ENCODE assay signal across 1 cellular context in genomic region chr7:47979145-47979831, GRCh38.
TF ChIP-seq lines count a peak whose summit lies in the region.

HUS1 (minus strand) TSS chr7:47979615; CDS start chr7:47979519, 96 bp downstream.

TF ChIP-seq in K562, 482 proteins besides CTCF, POLR2A, EP300 and RAD21 (continued from another document and continues in another):
- peak; percentile 34; the same call in 1 of the 2 replicates for TF ChIP-seq CHD2 (IDR thresholded peaks at IDR 0.05; ENCODE audit: low read depth, low read length)
- TF ChIP-seq, protein P1, sequence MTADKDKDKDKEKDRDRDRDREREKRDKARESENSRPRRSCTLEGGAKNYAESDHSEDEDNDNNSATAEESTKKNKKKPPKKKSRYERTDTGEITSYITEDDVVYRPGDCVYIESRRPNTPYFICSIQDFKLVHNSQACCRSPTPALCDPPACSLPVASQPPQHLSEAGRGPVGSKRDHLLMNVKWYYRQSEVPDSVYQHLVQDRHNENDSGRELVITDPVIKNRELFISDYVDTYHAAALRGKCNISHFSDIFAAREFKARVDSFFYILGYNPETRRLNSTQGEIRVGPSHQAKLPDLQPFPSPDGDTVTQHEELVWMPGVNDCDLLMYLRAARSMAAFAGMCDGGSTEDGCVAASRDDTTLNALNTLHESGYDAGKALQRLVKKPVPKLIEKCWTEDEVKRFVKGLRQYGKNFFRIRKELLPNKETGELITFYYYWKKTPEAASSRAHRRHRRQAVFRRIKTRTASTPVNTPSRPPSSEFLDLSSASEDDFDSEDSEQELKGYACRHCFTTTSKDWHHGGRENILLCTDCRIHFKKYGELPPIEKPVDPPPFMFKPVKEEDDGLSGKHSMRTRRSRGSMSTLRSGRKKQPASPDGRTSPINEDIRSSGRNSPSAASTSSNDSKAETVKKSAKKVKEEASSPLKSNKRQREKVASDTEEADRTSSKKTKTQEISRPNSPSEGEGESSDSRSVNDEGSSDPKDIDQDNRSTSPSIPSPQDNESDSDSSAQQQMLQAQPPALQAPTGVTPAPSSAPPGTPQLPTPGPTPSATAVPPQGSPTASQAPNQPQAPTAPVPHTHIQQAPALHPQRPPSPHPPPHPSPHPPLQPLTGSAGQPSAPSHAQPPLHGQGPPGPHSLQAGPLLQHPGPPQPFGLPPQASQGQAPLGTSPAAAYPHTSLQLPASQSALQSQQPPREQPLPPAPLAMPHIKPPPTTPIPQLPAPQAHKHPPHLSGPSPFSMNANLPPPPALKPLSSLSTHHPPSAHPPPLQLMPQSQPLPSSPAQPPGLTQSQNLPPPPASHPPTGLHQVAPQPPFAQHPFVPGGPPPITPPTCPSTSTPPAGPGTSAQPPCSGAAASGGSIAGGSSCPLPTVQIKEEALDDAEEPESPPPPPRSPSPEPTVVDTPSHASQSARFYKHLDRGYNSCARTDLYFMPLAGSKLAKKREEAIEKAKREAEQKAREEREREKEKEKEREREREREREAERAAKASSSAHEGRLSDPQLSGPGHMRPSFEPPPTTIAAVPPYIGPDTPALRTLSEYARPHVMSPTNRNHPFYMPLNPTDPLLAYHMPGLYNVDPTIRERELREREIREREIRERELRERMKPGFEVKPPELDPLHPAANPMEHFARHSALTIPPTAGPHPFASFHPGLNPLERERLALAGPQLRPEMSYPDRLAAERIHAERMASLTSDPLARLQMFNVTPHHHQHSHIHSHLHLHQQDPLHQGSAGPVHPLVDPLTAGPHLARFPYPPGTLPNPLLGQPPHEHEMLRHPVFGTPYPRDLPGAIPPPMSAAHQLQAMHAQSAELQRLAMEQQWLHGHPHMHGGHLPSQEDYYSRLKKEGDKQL (CRISPR knock-in tag; IDR thresholded peaks at IDR 0.05; ENCODE audit: borderline replicate concordance) = no peak
- peak; percentile 96 for TF ChIP-seq GABPA (tag; conservative IDR thresholded peaks at IDR 0.05; ENCODE audit: low read depth)
- peak in 1 of 2 experiments; percentile 56 for TF ChIP-seq E2F6 (IDR thresholded peaks at IDR 0.05; ENCODE audit: borderline replicate concordance in 1 of 2, extremely low read depth in 1 of 2, insufficient read depth in 1 of 2, insufficient read length in 1 of 2, low read depth in 1 of 2, low read length in 1 of 2, poor library complexity in 1 of 2, severe bottlenecking in 1 of 2)
- TF ChIP-seq RCOR1 (IDR thresholded peaks at IDR 0.05; ENCODE audit: borderline replicate concordance in 1 of 2, low read depth in 2 of 2, low read length in 2 of 2) = peak in 1 of 2 experiments; percentile 73; a peak in 1 of 4 replicates
- no peak for TF ChIP-seq SMARCA5 (IDR thresholded peaks at IDR 0.05)
- peak; percentile 90 for TF ChIP-seq TAF7 (tag; IDR thresholded peaks at IDR 0.05)
- TF ChIP-seq SOX6 (IDR thresholded peaks at IDR 0.05) = no peak
- no peak for TF ChIP-seq PHTF2 (CRISPR knock-in tag; IDR thresholded peaks at IDR 0.05)
- no peak for TF ChIP-seq CBFA2T3 (IDR thresholded peaks at IDR 0.05)
- 0 out of 2 replicates have a peak, but pooled peaks have one; percentile 23 for TF ChIP-seq HMBOX1 (IDR thresholded peaks at IDR 0.05)
- no peak for TF ChIP-seq ZBTB34 (CRISPR knock-in tag; IDR thresholded peaks at IDR 0.05)
- TF ChIP-seq TFAM (CRISPR knock-in tag; conservative IDR thresholded peaks at IDR 0.05) = no peak
- peak; percentile 87 for TF ChIP-seq HNRNPLL (IDR thresholded peaks at IDR 0.05; ENCODE audit: low read depth, low read length, poor library complexity, severe bottlenecking)
- no peak for TF ChIP-seq HSF4 (CRISPR knock-in tag; IDR thresholded peaks at IDR 0.05; ENCODE audit: borderline replicate concordance)
- no peak for TF ChIP-seq ZNF668 (CRISPR knock-in tag; IDR thresholded peaks at IDR 0.05)
- 0 out of 2 replicates have a peak, but pooled peaks have one; percentile 43 for TF ChIP-seq NR2F6 (CRISPR knock-in tag; IDR thresholded peaks at IDR 0.05)
- no peak for TF ChIP-seq HOMEZ (CRISPR knock-in tag; IDR thresholded peaks at IDR 0.05)
- peak; percentile 84 for TF ChIP-seq KLF13 (tag; IDR thresholded peaks at IDR 0.05; ENCODE audit: borderline replicate concordance, low read depth)
- TF ChIP-seq, protein P2, sequence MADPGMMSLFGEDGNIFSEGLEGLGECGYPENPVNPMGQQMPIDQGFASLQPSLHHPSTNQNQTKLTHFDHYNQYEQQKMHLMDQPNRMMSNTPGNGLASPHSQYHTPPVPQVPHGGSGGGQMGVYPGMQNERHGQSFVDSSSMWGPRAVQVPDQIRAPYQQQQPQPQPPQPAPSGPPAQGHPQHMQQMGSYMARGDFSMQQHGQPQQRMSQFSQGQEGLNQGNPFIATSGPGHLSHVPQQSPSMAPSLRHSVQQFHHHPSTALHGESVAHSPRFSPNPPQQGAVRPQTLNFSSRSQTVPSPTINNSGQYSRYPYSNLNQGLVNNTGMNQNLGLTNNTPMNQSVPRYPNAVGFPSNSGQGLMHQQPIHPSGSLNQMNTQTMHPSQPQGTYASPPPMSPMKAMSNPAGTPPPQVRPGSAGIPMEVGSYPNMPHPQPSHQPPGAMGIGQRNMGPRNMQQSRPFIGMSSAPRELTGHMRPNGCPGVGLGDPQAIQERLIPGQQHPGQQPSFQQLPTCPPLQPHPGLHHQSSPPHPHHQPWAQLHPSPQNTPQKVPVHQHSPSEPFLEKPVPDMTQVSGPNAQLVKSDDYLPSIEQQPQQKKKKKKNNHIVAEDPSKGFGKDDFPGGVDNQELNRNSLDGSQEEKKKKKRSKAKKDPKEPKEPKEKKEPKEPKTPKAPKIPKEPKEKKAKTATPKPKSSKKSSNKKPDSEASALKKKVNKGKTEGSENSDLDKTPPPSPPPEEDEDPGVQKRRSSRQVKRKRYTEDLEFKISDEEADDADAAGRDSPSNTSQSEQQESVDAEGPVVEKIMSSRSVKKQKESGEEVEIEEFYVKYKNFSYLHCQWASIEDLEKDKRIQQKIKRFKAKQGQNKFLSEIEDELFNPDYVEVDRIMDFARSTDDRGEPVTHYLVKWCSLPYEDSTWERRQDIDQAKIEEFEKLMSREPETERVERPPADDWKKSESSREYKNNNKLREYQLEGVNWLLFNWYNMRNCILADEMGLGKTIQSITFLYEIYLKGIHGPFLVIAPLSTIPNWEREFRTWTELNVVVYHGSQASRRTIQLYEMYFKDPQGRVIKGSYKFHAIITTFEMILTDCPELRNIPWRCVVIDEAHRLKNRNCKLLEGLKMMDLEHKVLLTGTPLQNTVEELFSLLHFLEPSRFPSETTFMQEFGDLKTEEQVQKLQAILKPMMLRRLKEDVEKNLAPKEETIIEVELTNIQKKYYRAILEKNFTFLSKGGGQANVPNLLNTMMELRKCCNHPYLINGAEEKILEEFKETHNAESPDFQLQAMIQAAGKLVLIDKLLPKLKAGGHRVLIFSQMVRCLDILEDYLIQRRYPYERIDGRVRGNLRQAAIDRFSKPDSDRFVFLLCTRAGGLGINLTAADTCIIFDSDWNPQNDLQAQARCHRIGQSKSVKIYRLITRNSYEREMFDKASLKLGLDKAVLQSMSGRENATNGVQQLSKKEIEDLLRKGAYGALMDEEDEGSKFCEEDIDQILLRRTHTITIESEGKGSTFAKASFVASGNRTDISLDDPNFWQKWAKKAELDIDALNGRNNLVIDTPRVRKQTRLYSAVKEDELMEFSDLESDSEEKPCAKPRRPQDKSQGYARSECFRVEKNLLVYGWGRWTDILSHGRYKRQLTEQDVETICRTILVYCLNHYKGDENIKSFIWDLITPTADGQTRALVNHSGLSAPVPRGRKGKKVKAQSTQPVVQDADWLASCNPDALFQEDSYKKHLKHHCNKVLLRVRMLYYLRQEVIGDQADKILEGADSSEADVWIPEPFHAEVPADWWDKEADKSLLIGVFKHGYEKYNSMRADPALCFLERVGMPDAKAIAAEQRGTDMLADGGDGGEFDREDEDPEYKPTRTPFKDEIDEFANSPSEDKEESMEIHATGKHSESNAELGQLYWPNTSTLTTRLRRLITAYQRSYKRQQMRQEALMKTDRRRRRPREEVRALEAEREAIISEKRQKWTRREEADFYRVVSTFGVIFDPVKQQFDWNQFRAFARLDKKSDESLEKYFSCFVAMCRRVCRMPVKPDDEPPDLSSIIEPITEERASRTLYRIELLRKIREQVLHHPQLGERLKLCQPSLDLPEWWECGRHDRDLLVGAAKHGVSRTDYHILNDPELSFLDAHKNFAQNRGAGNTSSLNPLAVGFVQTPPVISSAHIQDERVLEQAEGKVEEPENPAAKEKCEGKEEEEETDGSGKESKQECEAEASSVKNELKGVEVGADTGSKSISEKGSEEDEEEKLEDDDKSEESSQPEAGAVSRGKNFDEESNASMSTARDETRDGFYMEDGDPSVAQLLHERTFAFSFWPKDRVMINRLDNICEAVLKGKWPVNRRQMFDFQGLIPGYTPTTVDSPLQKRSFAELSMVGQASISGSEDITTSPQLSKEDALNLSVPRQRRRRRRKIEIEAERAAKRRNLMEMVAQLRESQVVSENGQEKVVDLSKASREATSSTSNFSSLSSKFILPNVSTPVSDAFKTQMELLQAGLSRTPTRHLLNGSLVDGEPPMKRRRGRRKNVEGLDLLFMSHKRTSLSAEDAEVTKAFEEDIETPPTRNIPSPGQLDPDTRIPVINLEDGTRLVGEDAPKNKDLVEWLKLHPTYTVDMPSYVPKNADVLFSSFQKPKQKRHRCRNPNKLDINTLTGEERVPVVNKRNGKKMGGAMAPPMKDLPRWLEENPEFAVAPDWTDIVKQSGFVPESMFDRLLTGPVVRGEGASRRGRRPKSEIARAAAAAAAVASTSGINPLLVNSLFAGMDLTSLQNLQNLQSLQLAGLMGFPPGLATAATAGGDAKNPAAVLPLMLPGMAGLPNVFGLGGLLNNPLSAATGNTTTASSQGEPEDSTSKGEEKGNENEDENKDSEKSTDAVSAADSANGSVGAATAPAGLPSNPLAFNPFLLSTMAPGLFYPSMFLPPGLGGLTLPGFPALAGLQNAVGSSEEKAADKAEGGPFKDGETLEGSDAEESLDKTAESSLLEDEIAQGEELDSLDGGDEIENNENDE (IDR thresholded peaks at IDR 0.05; ENCODE audit: low read depth, low read length) = no peak
- TF ChIP-seq EP400 (IDR thresholded peaks at IDR 0.05) = peak; percentile 93
- no peak for TF ChIP-seq ZC3H4 (CRISPR knock-in tag; IDR thresholded peaks at IDR 0.05; ENCODE audit: borderline replicate concordance)
- TF ChIP-seq, protein P3, sequence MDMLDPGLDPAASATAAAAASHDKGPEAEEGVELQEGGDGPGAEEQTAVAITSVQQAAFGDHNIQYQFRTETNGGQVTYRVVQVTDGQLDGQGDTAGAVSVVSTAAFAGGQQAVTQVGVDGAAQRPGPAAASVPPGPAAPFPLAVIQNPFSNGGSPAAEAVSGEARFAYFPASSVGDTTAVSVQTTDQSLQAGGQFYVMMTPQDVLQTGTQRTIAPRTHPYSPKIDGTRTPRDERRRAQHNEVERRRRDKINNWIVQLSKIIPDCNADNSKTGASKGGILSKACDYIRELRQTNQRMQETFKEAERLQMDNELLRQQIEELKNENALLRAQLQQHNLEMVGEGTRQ (CRISPR knock-in tag; IDR thresholded peaks at IDR 0.05) = peak; percentile 57
- no peak for TF ChIP-seq EWSR1 (IDR thresholded peaks at IDR 0.05; ENCODE audit: borderline replicate concordance, low read depth, partially characterized antibody)
- TF ChIP-seq PURB (CRISPR knock-in tag; IDR thresholded peaks at IDR 0.05; ENCODE audit: low read depth) = no peak
